In the genomic region with DNA sequence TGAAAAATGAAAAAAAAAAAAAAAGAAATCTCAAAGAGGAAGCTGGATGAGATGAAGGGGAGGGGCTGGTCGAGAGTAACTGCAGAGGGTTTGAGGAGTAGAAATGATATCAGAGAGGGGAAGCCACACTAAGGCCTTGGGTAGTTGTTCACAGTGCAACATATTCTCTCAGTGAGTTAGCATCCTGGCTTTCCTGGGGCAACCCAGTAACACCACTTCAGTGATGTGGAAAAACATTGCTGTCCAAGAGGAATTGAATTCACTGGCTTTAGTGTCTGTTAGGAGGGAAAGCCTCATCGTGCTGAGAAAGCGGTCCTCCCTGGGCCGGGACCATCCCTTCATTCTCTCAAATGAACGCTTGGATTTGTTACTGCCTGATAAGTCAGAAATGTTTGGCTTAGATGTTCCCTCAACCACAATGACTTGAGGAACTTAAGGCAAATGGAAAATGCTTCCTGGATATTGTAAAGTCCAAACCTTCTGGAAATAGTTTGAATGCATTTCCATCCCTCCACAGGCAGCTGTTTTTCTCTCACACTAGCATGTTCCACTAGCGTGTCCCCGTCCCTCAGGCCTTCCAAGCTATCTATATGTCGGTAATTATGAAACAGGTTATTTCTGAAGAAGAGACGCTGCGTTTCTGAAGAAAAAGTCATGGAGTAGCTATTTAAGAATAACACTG, we compare ENCODE assay signal across 16 cellular contexts. TPM values are rescaled to one million over a fixed set of nuclear protein-coding genes. Genes with fewer than 3 reads are reported as not detected.
DNase-seq lines count a peak whose midpoint lies in the region; ATAC-seq and TF ChIP-seq lines count a peak whose summit lies in the region.
"Had no signal": no experiment of that assay in that cellular context is flagged by ENCODE, and none has a peak within 500 bp of the region (broad histone marks: within the 10 kb centered on the region; RNA-seq: fewer than 3 reads in every experiment).

No MANE protein-coding gene starts in this region.

- ATAC-seq in upper lobe of left lung (ENCODE audit: low FRiP score in 2 of 2) (peak in 1 of 2 donors; percentile 58), HG03460 (IDR thresholded peaks at IDR 0.05; ENCODE audit: unreplicated experiment) (no peak)

- intact Hi-C loops in MCF 10A (cut with micrococcal nuclease), result no loop called here

- H2BK5ac ChIP-seq in mesenchymal stem cell (ENCODE audit: low read depth, low read length, poor library complexity, severe bottlenecking) (no peak overlapping the region), H9 (ENCODE audit: insufficient read length, low read length) (no peak overlapping the region)

- no peak overlapping the region for H3K14ac ChIP-seq in mesenchymal stem cell (ENCODE audit: low read length in 2 of 2)
- H3K14ac ChIP-seq in H9 (ENCODE audit: insufficient read depth, low read length), result no peak overlapping the region

- peaks cover 75% of the 10 kb centered on the region for H3K36me3 ChIP-seq in brain microvascular endothelial cell (replicated peaks)
- peaks cover 0 to 23% of the 10 kb centered on the region in 2 experiments for H3K36me3 ChIP-seq in mesenchymal stem cell (ENCODE audit: control insufficient read depth in 1 of 2, insufficient read depth in 2 of 2, low read depth in 1 of 2, low read length in 2 of 2)
- H3K36me3 ChIP-seq in upper lobe of left lung, result no peaks in the 10 kb centered on the region

- H3K4ac ChIP-seq in mesenchymal stem cell (ENCODE audit: low read depth in 1 of 2, low read length in 2 of 2) (no peak overlapping the region), H9 (ENCODE audit: low read depth, low read length) (no peak overlapping the region)

- H3K4me3 ChIP-seq in brain microvascular endothelial cell (ENCODE audit: low read depth, low read length) (no peak overlapping the region), mesenchymal stem cell (ENCODE audit: insufficient read depth in 1 of 2, low read depth in 1 of 2, low read length in 2 of 2) (no peak overlapping the region), upper lobe of left lung (no peak overlapping the region)

- no peak overlapping the region for H3T11ph ChIP-seq in H9 (ENCODE audit: low read length)

- H3K18ac ChIP-seq in mesenchymal stem cell (ENCODE audit: low read depth in 1 of 2, low read length in 2 of 2) (peak overlapping the region; percentile 70 to 79), H9 (ENCODE audit: insufficient read length, low read depth, low read length) (no peak overlapping the region)

- peak overlapping the region; percentile 23 for H2BK15ac ChIP-seq in mesenchymal stem cell (ENCODE audit: low read depth, poor library complexity, severe bottlenecking)
- H2BK15ac ChIP-seq in H9 (ENCODE audit: low read depth, low read length), result no peak overlapping the region

- H3K9me3 Mint-ChIP-seq in MCF 10A (ENCODE audit: unreplicated experiment), result no peaks in the 10 kb centered on the region
- H3K9me3 Mint-ChIP-seq in H9, result no peaks in the 10 kb centered on the region
- H3K9me3 Mint-ChIP-seq: activated T-cell treated with anti-CD3 and anti-CD28 coated beads, Interleukin-2, amount 50 U/mL, for 24 hours had no signal

- DNase-seq in NOMO-1 treated with dmso at 0.1 percent for 144 hours (lab: John Stamatoyannopoulos, UW; ENCODE audit: unreplicated experiment) (peak; percentile 41), brain microvascular endothelial cell (no peak), mesenchymal stem cell (peak; percentile 43), upper lobe of left lung (no peak), MCF 10A (ENCODE audit: unreplicated experiment) (no peak), H9 (no peak)
- DNase-seq: activated CD4-positive, CD25-positive, alpha-beta regulatory T cell treated with anti-CD3 and anti-CD28 coated beads, Interleukin-2, amount 50 U/mL, for 72 hours; activated T-cell treated with anti-CD3 and anti-CD28 coated beads, Interleukin-2, amount 50 U/mL, for 24 hours; amniotic stem cell; dorsolateral prefrontal cortex; midbrain; NCI-H2107; NCI-H82; SK-N-SH; stimulated activated CD4-positive, alpha-beta T cell treated with anti-CD3 and anti-CD28 coated beads, Interleukin-2, amount 100 ng/mL, for 48 hours had no signal

- in situ Hi-C loops in brain microvascular endothelial cell (cut with HindIII; ENCODE audit: low pct_ligation_motif_present, low sequenced_read_pairs), result no loop called here

- H2AK5ac ChIP-seq in mesenchymal stem cell (ENCODE audit: low read length, severe bottlenecking), result no peak overlapping the region
- H2AK5ac ChIP-seq in H9 (ENCODE audit: insufficient read length, low read length), result no peak overlapping the region

- no peak for TF ChIP-seq EP300 in upper lobe of left lung (IDR thresholded peaks at IDR 0.05)

- no peak overlapping the region for H3K4me2 ChIP-seq in mesenchymal stem cell (ENCODE audit: low read length, poor library complexity, severe bottlenecking)
- H3K4me2 ChIP-seq in H9 (ENCODE audit: insufficient read depth, insufficient read length, low read length), result no peak overlapping the region
- H3K4me2 ChIP-seq: SK-N-SH had no signal

- H2BK20ac ChIP-seq in H9 (ENCODE audit: low read depth, low read length, poor library complexity, severe bottlenecking), result no peak overlapping the region

- H3K79me2 ChIP-seq in H9 (ENCODE audit: insufficient read depth, low read length), result no peaks in the 10 kb centered on the region

- H2BK12ac ChIP-seq in mesenchymal stem cell (ENCODE audit: low read length in 2 of 2), result peak overlapping the region in 1 of 2 experiments; percentile 66
- no peak overlapping the region for H2BK12ac ChIP-seq in H9 (ENCODE audit: insufficient read length, low read depth, low read length)

- H3K27ac ChIP-seq in brain microvascular endothelial cell (peak overlapping the region; percentile 66), mesenchymal stem cell (ENCODE audit: low read length, poor library complexity, severe bottlenecking) (no peak overlapping the region), upper lobe of left lung (peak overlapping the region in 3 of 4 donors; percentile 8 to 46 (median 14)), H9 (ENCODE audit: insufficient read length, low read depth, low read length) (no peak overlapping the region)

- no peak overlapping the region for H4K5ac ChIP-seq in H9 (ENCODE audit: insufficient read length, low read depth, low read length)

- no peaks in the 10 kb centered on the region for H3K23me2 ChIP-seq in H9 (ENCODE audit: insufficient read length, low read depth, low read length, poor library complexity, severe bottlenecking)

- BruUV-seq in MCF 10A (replicated peaks; lab: Mats Ljungman, UMichigan), result no TSS peak

- TF ChIP-seq CTCF in brain microvascular endothelial cell (IDR thresholded peaks at IDR 0.05; ENCODE audit: low read depth, low read length, missing control alignments) (no peak), upper lobe of left lung (IDR thresholded peaks at IDR 0.05) (no peak), MCF 10A (IDR thresholded peaks at IDR 0.05; ENCODE audit: unreplicated experiment) (no peak), H9 (conservative IDR thresholded peaks at IDR 0.05) (no peak)

- CTCF ChIA-PET in MCF 10A (lab: Yijun Ruan, JAX), result interaction anchor here (0.6 to 1.1 kb wide), 3 partner anchors 10 to 96 kb away, joined by 3 to 5 read pairs (median 3); no protein-coding TSS in a partner anchor

- H3K27me3 ChIP-seq in brain microvascular endothelial cell (replicated peaks) (no peaks in the 10 kb centered on the region), mesenchymal stem cell (ENCODE audit: control insufficient read depth in 1 of 2, insufficient read depth in 1 of 2, low read length in 2 of 2) (no peaks in the 10 kb centered on the region), upper lobe of left lung (no peaks in the 10 kb centered on the region), H9 (ENCODE audit: insufficient read depth, low read length) (no peaks in the 10 kb centered on the region)
- H3K27me3 ChIP-seq: dorsolateral prefrontal cortex had no signal

- WGBS in mesenchymal stem cell, result 91% methylated on average over 10 of the region's 10 CpGs
- 66 to 69% methylated on average over 10 of the region's 10 CpGs for WGBS in upper lobe of left lung, 2 donors
- WGBS in H9 (ENCODE audit: extremely low coverage, insufficient read length, low lambda C conversion rate), result no CpG with 5 or more reads among the region's 10 CpGs

- no peaks in the 10 kb centered on the region for H4K20me1 ChIP-seq in H9 (ENCODE audit: control insufficient read depth, insufficient read depth, insufficient read length)

- H2BK120ac ChIP-seq in mesenchymal stem cell (ENCODE audit: low read depth, low read length) (no peak overlapping the region), H9 (ENCODE audit: low read depth, low read length, poor library complexity, severe bottlenecking) (no peak overlapping the region)

- H3K36me3 Mint-ChIP-seq in MCF 10A (ENCODE audit: insufficient read depth, unreplicated experiment) (no peaks in the 10 kb centered on the region), H9 (ENCODE audit: insufficient read depth in 1 of 3, low read depth in 3 of 3) (no peaks in the 10 kb centered on the region)

- H3K79me1 ChIP-seq in mesenchymal stem cell (replicated peaks; ENCODE audit: low read length, poor library complexity, severe bottlenecking), result peaks cover 5% of the 10 kb centered on the region
- no peaks in the 10 kb centered on the region for H3K79me1 ChIP-seq in H9 (ENCODE audit: insufficient read depth, low read depth, low read length, poor library complexity, severe bottlenecking)

- no peak overlapping the region for H3K27ac Mint-ChIP-seq in MCF 10A (ENCODE audit: low read depth, unreplicated experiment)
- no peak overlapping the region; a peak in 1 of 7 replicates for H3K27ac Mint-ChIP-seq in H9
- H3K27ac Mint-ChIP-seq: activated T-cell treated with anti-CD3 and anti-CD28 coated beads, Interleukin-2, amount 50 U/mL, for 24 hours had no signal

- H3K27me3 Mint-ChIP-seq in MCF 10A (ENCODE audit: insufficient read depth, unreplicated experiment) (no peaks in the 10 kb centered on the region), H9 (ENCODE audit: low read depth) (no peaks in the 10 kb centered on the region)

- no peak overlapping the region for H2AFZ ChIP-seq in mesenchymal stem cell (ENCODE audit: low read depth, low read length)
- no peak overlapping the region for H2AFZ ChIP-seq in H9 (ENCODE audit: low read length)

- H4K91ac ChIP-seq in mesenchymal stem cell (ENCODE audit: low read length) (no peak overlapping the region), H9 (ENCODE audit: insufficient read length, low read depth, low read length) (no peak overlapping the region)

- POLR2A ChIA-PET in MCF 10A (lab: Yijun Ruan, JAX), result interaction anchor here (1.1 to 1.4 kb wide), 2 partner anchors 9 to 10 kb away, joined by 4 to 6 read pairs; no protein-coding TSS in a partner anchor

- H3K9me3 ChIP-seq in mesenchymal stem cell (ENCODE audit: control insufficient read depth, low read length), result no peaks in the 10 kb centered on the region
- no peaks in the 10 kb centered on the region for H3K9me3 ChIP-seq in upper lobe of left lung
- H3K9me3 ChIP-seq in H9 (ENCODE audit: control insufficient read depth, low read depth, low read length), result no peaks in the 10 kb centered on the region
- H3K9me3 ChIP-seq: SK-N-SH had no signal

- H4K8ac ChIP-seq in mesenchymal stem cell (ENCODE audit: low read length), result peak overlapping the region; percentile 64
- H4K8ac ChIP-seq in H9 (replicated peaks; ENCODE audit: insufficient read length, low read depth, low read length), result no peak overlapping the region

- H3K4me1 Mint-ChIP-seq in MCF 10A (ENCODE audit: insufficient read depth, unreplicated experiment), result peaks cover 6% of the 10 kb centered on the region
- H3K4me1 Mint-ChIP-seq in H9, result peaks cover 7 to 8% of the 10 kb centered on the region in 2 experiments; a peak in 2 of 4 replicates

- H3K4me3 Mint-ChIP-seq in MCF 10A (ENCODE audit: unreplicated experiment) (no peak overlapping the region), H9 (no peak overlapping the region)
- H3K4me3 Mint-ChIP-seq: activated T-cell treated with anti-CD3 and anti-CD28 coated beads, Interleukin-2, amount 50 U/mL, for 24 hours had no signal

- H3K4me1 ChIP-seq in mesenchymal stem cell (ENCODE audit: control insufficient read depth, insufficient read depth, low read depth, low read length) (peaks cover 21% of the 10 kb centered on the region), upper lobe of left lung (peaks cover 0 to 15% (median 11%) of the 10 kb centered on the region in 4 donors), H9 (ENCODE audit: insufficient read depth, low read length) (no peaks in the 10 kb centered on the region)

- no peak for TF ChIP-seq POLR2A in upper lobe of left lung (IDR thresholded peaks at IDR 0.05)

- H3K9ac ChIP-seq in mesenchymal stem cell (ENCODE audit: low read length), result no peak overlapping the region
- H3K9ac ChIP-seq in H9 (ENCODE audit: extremely low read depth, insufficient read length, low read length), result no peak overlapping the region
- H3K9ac ChIP-seq: SK-N-SH had no signal

- H3K23ac ChIP-seq in mesenchymal stem cell (ENCODE audit: low read length in 2 of 2), result no peak overlapping the region
- no peak overlapping the region for H3K23ac ChIP-seq in H9 (ENCODE audit: insufficient read length, low read depth, low read length)

- no peak overlapping the region for H3K56ac ChIP-seq in H9 (ENCODE audit: insufficient read length, low read depth, low read length)

RNA-seq across cellular contexts. Expression of gene TGFB2, which starts 12.2 kb away (rescaled TPM):
- polyA plus RNA-seq in mesenchymal stem cell (2013, experiment 1 of 2), result 23.5 TPM
- 23.9 TPM for polyA plus RNA-seq in mesenchymal stem cell (2013, experiment 2 of 2)
- total RNA-seq in upper lobe of left lung (10 to 100 TPM in 3 of 6 donors, 1 to 10 TPM in 3; 4.2 to 13.7 (median 9.9) TPM), MCF 10A (2022) (5.3 and 6.3 TPM in 2 replicates), H9 (2021) (0.13 TPM in 1 of 2 replicates, not detected in the other)

Comparison
In these comparisons a context has a peak if more than half of its experiments do, and no peak if none do; other contexts are left out.
1. DNase-seq: peak in NOMO-1 treated with dmso at 0.1 percent for 144 hours (single experiment) and mesenchymal stem cell (single experiment); none in brain microvascular endothelial cell (single experiment), upper lobe of left lung (0 of 2), MCF 10A (single experiment) and H9 (single experiment).
2. H3K27ac ChIP-seq: peak in brain microvascular endothelial cell (single experiment) and upper lobe of left lung (3 of 4); none in mesenchymal stem cell (single experiment) and H9 (single experiment).